Comparison of ENCODE assay signal across 14 cellular contexts in the genomic region with DNA sequence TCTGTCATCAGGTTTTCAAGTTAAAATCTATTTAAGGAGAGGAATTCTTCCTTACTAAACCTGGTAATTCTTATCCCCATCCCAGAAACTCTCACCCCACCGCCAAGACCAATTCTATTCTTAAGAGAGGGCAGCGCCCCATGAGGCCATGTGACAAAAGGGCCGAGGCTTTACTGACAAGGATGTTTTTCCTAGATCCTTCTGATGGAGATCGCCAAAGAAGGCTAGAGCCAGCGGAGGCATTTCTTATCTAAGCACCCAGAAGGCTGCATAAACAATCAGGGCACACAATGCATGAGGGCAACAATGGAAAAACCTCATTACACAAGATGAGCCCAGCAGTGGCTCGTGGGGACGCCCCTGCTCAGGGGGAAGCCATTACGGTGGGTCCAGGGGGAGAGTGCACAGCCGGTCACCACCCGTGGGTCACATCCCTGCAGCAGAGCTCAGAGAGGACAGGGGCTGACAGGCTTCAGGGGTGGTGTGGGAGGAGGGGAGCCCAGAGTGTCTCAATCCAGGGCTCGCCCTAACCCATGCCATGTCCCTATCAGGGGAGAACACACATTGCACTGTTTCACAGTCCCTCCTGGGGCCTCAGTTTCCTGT.
DNase-seq lines count a peak whose midpoint lies in the region; FAIRE-seq and TF ChIP-seq lines count a peak whose summit lies in the region.
"Had no signal": no experiment of that assay in that cellular context is flagged by ENCODE, and none has a peak within 500 bp of the region (broad histone marks: within the 10 kb centered on the region; RNA-seq: fewer than 3 reads in every experiment).

No MANE protein-coding gene starts in this region.

- H3K9ac ChIP-seq in OCI-LY3 (ENCODE audit: low read length), result no peak overlapping the region
- no peak overlapping the region for H3K9ac ChIP-seq in endothelial cell of umbilical vein (replicated peaks; ENCODE audit: extremely low read depth, insufficient read depth, low read length)

- peak overlapping the region; percentile 42 for H3K27ac ChIP-seq in DOHH2 (ENCODE audit: low read depth, low read length)
- H3K27ac ChIP-seq in OCI-LY3 (ENCODE audit: low read length), result no peak overlapping the region
- peak overlapping the region; percentile 15 for H3K27ac ChIP-seq in endothelial cell of umbilical vein (ENCODE audit: insufficient read depth, low read depth, low read length)
- H3K27ac ChIP-seq in RWPE1, result no peak overlapping the region
- H3K27ac ChIP-seq: epithelial cell of prostate had no signal

- peaks cover 23% of the 10 kb centered on the region for H3K4me1 ChIP-seq in DOHH2 (ENCODE audit: control insufficient read depth, low read length)
- H3K4me1 ChIP-seq in OCI-LY3 (ENCODE audit: low read length), result peaks cover 27% of the 10 kb centered on the region
- peaks cover 14% of the 10 kb centered on the region for H3K4me1 ChIP-seq in endothelial cell of umbilical vein (ENCODE audit: control insufficient read depth, extremely low read depth, insufficient read depth, low read length)

- DNase-seq in endothelial cell of umbilical vein (ENCODE audit: low read depth, low spot score) (peak; percentile 89), pulmonary artery endothelial cell (ENCODE audit: low read depth, low spot score) (peak; percentile 66), SW 1271 (lab: John Stamatoyannopoulos, UW) (no peak), HFFc6 (no peak), RWPE1 (ENCODE audit: low spot score) (no peak)
- no peak for DNase-seq in activated T-helper 1 cell treated with anti-CD3 and anti-CD28 coated beads, Interleukin-12 subunit alpha, Interleukin-12 subunit beta, Interleukin-2, Interleukin-4 antibody, amounts not matched to agents 30 ng/mL and 10 ng/mL and 1 ng/mL, durations not matched to agents 14 hours and 24 hours and 36 hours (ENCODE audit: low spot score)
- DNase-seq: NCI-H774; stimulated activated CD4-positive, alpha-beta T cell treated with anti-CD3 and anti-CD28 coated beads, Interleukin-12 subunit alpha, Interleukin-12 subunit beta, amount 100 ng/mL, for 4 hours had no signal

- no peak overlapping the region for H3K4me3 Mint-ChIP-seq in activated T-helper 1 cell treated with anti-CD3 and anti-CD28 coated beads, Interleukin-12 subunit alpha, Interleukin-12 subunit beta, Interleukin-2, Interleukin-4 antibody, amounts not matched to agents 30 ng/mL and 10 ng/mL and 1 ng/mL, durations not matched to agents 14 hours and 24 hours and 36 hours
- no peak overlapping the region for H3K4me3 Mint-ChIP-seq in HFFc6

- H3K27me3 Mint-ChIP-seq in activated T-helper 1 cell treated with anti-CD3 and anti-CD28 coated beads, Interleukin-12 subunit alpha, Interleukin-12 subunit beta, Interleukin-2, Interleukin-4 antibody, amounts not matched to agents 30 ng/mL and 10 ng/mL and 1 ng/mL, durations not matched to agents 14 hours and 24 hours and 36 hours (ENCODE audit: insufficient read depth), result no peaks in the 10 kb centered on the region
- peaks cover 3% of the 10 kb centered on the region for H3K27me3 Mint-ChIP-seq in HFFc6 (ENCODE audit: insufficient read depth)

- no peaks in the 10 kb centered on the region for H3K9me3 Mint-ChIP-seq in activated T-helper 1 cell treated with anti-CD3 and anti-CD28 coated beads, Interleukin-12 subunit alpha, Interleukin-12 subunit beta, Interleukin-2, Interleukin-4 antibody, amounts not matched to agents 30 ng/mL and 10 ng/mL and 1 ng/mL, durations not matched to agents 14 hours and 24 hours and 36 hours
- no peaks in the 10 kb centered on the region for H3K9me3 Mint-ChIP-seq in HFFc6

- H3K4me3 ChIP-seq in DOHH2 (ENCODE audit: low read length) (no peak overlapping the region), OCI-LY3 (ENCODE audit: low read length) (no peak overlapping the region), endothelial cell of umbilical vein (replicated peaks in 1 of 3; ENCODE audit: insufficient read depth in 1 of 3, low read depth in 1 of 3, low read length in 3 of 3) (no peak overlapping the region)
- H3K4me3 ChIP-seq: HAP-1 had no signal

- H3K79me2 ChIP-seq in DOHH2 (ENCODE audit: control insufficient read depth, low read length) (peaks cover 30% of the 10 kb centered on the region), OCI-LY3 (ENCODE audit: low read length) (no peaks in the 10 kb centered on the region), endothelial cell of umbilical vein (ENCODE audit: control insufficient read depth, insufficient read depth, low read length) (no peaks in the 10 kb centered on the region)

- H3K27me3 ChIP-seq in DOHH2 (ENCODE audit: control insufficient read depth, low read length) (no peaks in the 10 kb centered on the region), OCI-LY3 (ENCODE audit: low read depth, low read length) (0 out of 2 replicates have a peak, but pooled peaks cover 5% of the 10 kb centered on the region), endothelial cell of umbilical vein (ENCODE audit: control insufficient read depth in 2 of 2, insufficient read depth in 2 of 2, low read length in 2 of 2) (no peaks in the 10 kb centered on the region)

- H3K9me1 ChIP-seq in endothelial cell of umbilical vein (replicated peaks; ENCODE audit: control insufficient read depth, extremely low read depth, insufficient read depth, low read length), result no peaks in the 10 kb centered on the region

- FAIRE-seq in endothelial cell of umbilical vein (lab: Jason Lieb, UNC), result peak; percentile 85
- FAIRE-seq: astrocyte, D721Med had no signal

- no peak overlapping the region for H2AFZ ChIP-seq in OCI-LY3 (ENCODE audit: low read depth, low read length)
- no peak overlapping the region for H2AFZ ChIP-seq in endothelial cell of umbilical vein (ENCODE audit: low read depth, low read length)

- H3K4me2 ChIP-seq in DOHH2 (ENCODE audit: low read length), result peak overlapping the region; percentile 28
- H3K4me2 ChIP-seq in OCI-LY3 (ENCODE audit: low read length), result no peak overlapping the region
- no peak overlapping the region for H3K4me2 ChIP-seq in endothelial cell of umbilical vein (ENCODE audit: insufficient read depth, low read length)

- BruUV-seq in endothelial cell of umbilical vein (replicated peaks; lab: Mats Ljungman, UMichigan), result no TSS peak

- peaks cover 16% of the 10 kb centered on the region for H3K36me3 Mint-ChIP-seq in activated T-helper 1 cell treated with anti-CD3 and anti-CD28 coated beads, Interleukin-12 subunit alpha, Interleukin-12 subunit beta, Interleukin-2, Interleukin-4 antibody, amounts not matched to agents 30 ng/mL and 10 ng/mL and 1 ng/mL, durations not matched to agents 14 hours and 24 hours and 36 hours (ENCODE audit: low read depth)
- no peaks in the 10 kb centered on the region for H3K36me3 Mint-ChIP-seq in HFFc6 (ENCODE audit: low read depth)

- no peak for TF ChIP-seq POLR2A in endothelial cell of umbilical vein (IDR thresholded peaks at IDR 0.05; ENCODE audit: low read depth, low read length)

- H4K20me1 ChIP-seq in DOHH2 (ENCODE audit: control insufficient read depth, insufficient read depth, low read depth, low read length) (no peaks in the 10 kb centered on the region), OCI-LY3 (ENCODE audit: insufficient read depth, low read length) (peaks cover 14% of the 10 kb centered on the region; the same call in 1 of the 2 replicates), endothelial cell of umbilical vein (replicated peaks; ENCODE audit: control insufficient read depth, extremely low read depth, insufficient read depth, low read length) (no peaks in the 10 kb centered on the region)

- H3K27ac Mint-ChIP-seq in activated T-helper 1 cell treated with anti-CD3 and anti-CD28 coated beads, Interleukin-12 subunit alpha, Interleukin-12 subunit beta, Interleukin-2, Interleukin-4 antibody, amounts not matched to agents 30 ng/mL and 10 ng/mL and 1 ng/mL, durations not matched to agents 14 hours and 24 hours and 36 hours, result no peak overlapping the region
- H3K27ac Mint-ChIP-seq in HFFc6, result no peak overlapping the region

- H3F3A ChIP-seq in DOHH2 (ENCODE audit: control insufficient read depth, insufficient read depth), result peaks cover 18% of the 10 kb centered on the region

- H3K4me1 Mint-ChIP-seq in activated T-helper 1 cell treated with anti-CD3 and anti-CD28 coated beads, Interleukin-12 subunit alpha, Interleukin-12 subunit beta, Interleukin-2, Interleukin-4 antibody, amounts not matched to agents 30 ng/mL and 10 ng/mL and 1 ng/mL, durations not matched to agents 14 hours and 24 hours and 36 hours (ENCODE audit: low read depth), result peaks cover 32% of the 10 kb centered on the region
- H3K4me1 Mint-ChIP-seq in HFFc6 (ENCODE audit: low read depth), result peaks cover 19% of the 10 kb centered on the region

- no peaks in the 10 kb centered on the region for H3K9me3 ChIP-seq in DOHH2 (ENCODE audit: control insufficient read depth, insufficient read depth, low read length)
- H3K9me3 ChIP-seq in OCI-LY3 (ENCODE audit: insufficient read depth, low read length), result no peaks in the 10 kb centered on the region
- no peaks in the 10 kb centered on the region for H3K9me3 ChIP-seq in endothelial cell of umbilical vein (replicated peaks; ENCODE audit: control insufficient read depth, insufficient read depth, low read length)
- H3K9me3 ChIP-seq: HAP-1 had no signal

- POLR2A ChIA-PET in endothelial cell of umbilical vein (lab: Charles Lee) (interaction anchor here (0.8 kb wide), 1 partner anchor 50 kb away, joined by 3 read pairs; no protein-coding TSS in a partner anchor), RWPE1 (lab: Yijun Ruan, JAX; ENCODE audit: low non-redundant PET) (interaction anchor here (0.6 kb wide), 1 partner anchor 27 kb away, joined by 4 read pairs; no protein-coding TSS in a partner anchor)

- no peaks in the 10 kb centered on the region for H3K9me2 ChIP-seq in DOHH2 (replicated peaks; ENCODE audit: control insufficient read depth, low read length)

- CTCF ChIA-PET in endothelial cell of umbilical vein (lab: Charles Lee), result interaction anchor here (1.1 to 3.5 kb wide), 10 partner anchors 12 to 797 kb away, joined by 3 to 31 read pairs (median 4); a partner anchor contains a TSS
- CTCF ChIA-PET in RWPE1 (lab: Yijun Ruan, JAX), result interaction anchor here (0.9 to 1.4 kb wide), 5 partner anchors 9 to 183 kb away, joined by 3 to 5 read pairs (median 4); no protein-coding TSS in a partner anchor

- TF ChIP-seq CTCF in DOHH2 (IDR thresholded peaks at IDR 0.05; ENCODE audit: low read depth, low read length, poor library complexity, severe bottlenecking) (peak; percentile 59), OCI-LY3 (IDR thresholded peaks at IDR 0.05; ENCODE audit: low read depth, low read length) (0 out of 2 replicates have a peak, but pooled peaks have one; percentile 3), endothelial cell of umbilical vein (IDR thresholded peaks at IDR 0.05; ENCODE audit: extremely low read depth in 1 of 2, insufficient read depth in 1 of 2, low read depth in 1 of 2, low read length in 2 of 2) (peak; percentile 50 to 58), HFFc6 (IDR thresholded peaks at IDR 0.05) (no peak), RWPE1 (conservative IDR thresholded peaks at IDR 0.05; ENCODE audit: low read depth) (no peak)

- dilution Hi-C loops in endothelial cell of umbilical vein (cut with MboI; ENCODE audit: extremely low pct_ligation_motif_present, low sequenced_read_pairs), result no loop called here

- H3K36me3 ChIP-seq in DOHH2 (ENCODE audit: control insufficient read depth, low read length) (peaks cover 58% of the 10 kb centered on the region), OCI-LY3 (replicated peaks; ENCODE audit: low read depth, low read length) (no peaks in the 10 kb centered on the region), endothelial cell of umbilical vein (ENCODE audit: control insufficient read depth in 2 of 2, extremely low read depth in 1 of 2, insufficient read depth in 2 of 2, low read length in 2 of 2) (peaks cover 0 to 23% of the 10 kb centered on the region in 2 experiments)
- H3K36me3 ChIP-seq: HAP-1 had no signal

- intact Hi-C loops in endothelial cell of umbilical vein (cut with micrococcal nuclease), result loop anchor here (1.0 kb wide), 3 partner anchors 14 to 178 kb away; no protein-coding TSS in a partner anchor
- intact Hi-C loops in activated T-helper 1 cell treated with anti-CD3 and anti-CD28 coated beads, Interleukin-12 subunit alpha, Interleukin-12 subunit beta, Interleukin-2, Interleukin-4 antibody, amounts not matched to agents 30 ng/mL and 10 ng/mL and 1 ng/mL, durations not matched to agents 14 hours and 24 hours and 36 hours (cut with micrococcal nuclease), result no loop called here

Comparison
In these comparisons a context has a peak if more than half of its experiments do, and no peak if none do; other contexts are left out.
1. H3K27ac ChIP-seq: peak in DOHH2 (single experiment) and endothelial cell of umbilical vein (single experiment); none in OCI-LY3 (single experiment) and RWPE1 (single experiment).
2. CTCF ChIP-seq: peak in DOHH2 (single experiment), OCI-LY3 (single experiment) and endothelial cell of umbilical vein (2 of 2); none in HFFc6 (single experiment) and RWPE1 (single experiment).
3. DNase-seq: peak in endothelial cell of umbilical vein (single experiment) and pulmonary artery endothelial cell (single experiment); none in activated T-helper 1 cell treated with anti-CD3 and anti-CD28 coated beads, Interleukin-12 subunit alpha, Interleukin-12 subunit beta, Interleukin-2, Interleukin-4 antibody, amounts not matched to agents 30 ng/mL and 10 ng/mL and 1 ng/mL, durations not matched to agents 14 hours and 24 hours and 36 hours (single experiment), SW 1271 (0 of 2), HFFc6 (single experiment) and RWPE1 (single experiment).